In genomic region chr13:67416047-67416925, GRCh38 we compare ENCODE assay signal across 8 cellular contexts.
A peak's percentile ranks its signal among the peaks of the same experiment; 100 is the strongest.
DNase-seq lines count a peak whose midpoint lies in the region; ATAC-seq and TF ChIP-seq lines count a peak whose summit lies in the region.

No MANE protein-coding gene starts in this region.

- TF ChIP-seq CTCF in astrocyte of the spinal cord (IDR thresholded peaks at IDR 0.05; ENCODE audit: low read depth, low read length) (peak; percentile 83), mucosa of descending colon (IDR thresholded peaks at IDR 0.05) (no peak), tibial nerve (IDR thresholded peaks at IDR 0.05) (peak in 1 of 5 experiments; percentile 22)

- H3K9me3 Mint-ChIP-seq in activated T-cell treated with anti-CD3 and anti-CD28 coated beads, Interleukin-2, amount 50 U/mL, for 72 hours, result peaks cover 0 to 2% of the 10 kb centered on the region in 2 donors

- H3K4me3 ChIP-seq in astrocyte of the spinal cord (ENCODE audit: low read depth, low read length) (no peak overlapping the region), mucosa of descending colon (no peak overlapping the region), tibial nerve (no peak overlapping the region)

- H3K27ac Mint-ChIP-seq in activated T-cell treated with anti-CD3 and anti-CD28 coated beads, Interleukin-2, amount 50 U/mL, for 72 hours, result no peak overlapping the region

- H3K36me3 Mint-ChIP-seq in activated T-cell treated with anti-CD3 and anti-CD28 coated beads, Interleukin-2, amount 50 U/mL, for 72 hours (ENCODE audit: insufficient read depth in 2 of 2), result no peaks in the 10 kb centered on the region

- no peak overlapping the region for H3K4me3 Mint-ChIP-seq in activated T-cell treated with anti-CD3 and anti-CD28 coated beads, Interleukin-2, amount 50 U/mL, for 72 hours

- in situ Hi-C loops in astrocyte of the spinal cord (cut with HindIII; ENCODE audit: low sequenced_read_pairs), result no loop called here

- H3K9me3 ChIP-seq in mucosa of descending colon (no peaks in the 10 kb centered on the region), tibial nerve (no peaks in the 10 kb centered on the region)

- H3K4me1 Mint-ChIP-seq in activated T-cell treated with anti-CD3 and anti-CD28 coated beads, Interleukin-2, amount 50 U/mL, for 72 hours (ENCODE audit: low read depth), result no peaks in the 10 kb centered on the region

- no peaks in the 10 kb centered on the region for H3K27me3 Mint-ChIP-seq in activated T-cell treated with anti-CD3 and anti-CD28 coated beads, Interleukin-2, amount 50 U/mL, for 72 hours (ENCODE audit: low read depth)

- no peak for TF ChIP-seq POLR2A in tibial nerve (IDR thresholded peaks at IDR 0.05)

- no peaks in the 10 kb centered on the region for H3K27me3 ChIP-seq in tibial nerve

- H3K36me3 ChIP-seq in mucosa of descending colon (ENCODE audit: low read depth), result no peaks in the 10 kb centered on the region
- no peaks in the 10 kb centered on the region for H3K36me3 ChIP-seq in tibial nerve

- WGBS in tibial nerve, 2 donors, result 69 to 77% methylated on average over 9 of the region's 9 CpGs

- no peak for TF ChIP-seq EP300 in tibial nerve (IDR thresholded peaks at IDR 0.05)

- peak; percentile 63 for ATAC-seq in HG03520 (IDR thresholded peaks at IDR 0.05; ENCODE audit: unreplicated experiment)
- peak; percentile 70 for ATAC-seq in mucosa of descending colon
- ATAC-seq in activated T-cell treated with anti-CD3 and anti-CD28 coated beads, Interleukin-2, amount 50 U/mL, for 72 hours (replicated peaks in 1 of 2), result no peak
- no peak for ATAC-seq in HG02973 (IDR thresholded peaks at IDR 0.05; ENCODE audit: unreplicated experiment)

- H3K4me1 ChIP-seq in mucosa of descending colon (ENCODE audit: low read depth) (no peaks in the 10 kb centered on the region), tibial nerve (no peaks in the 10 kb centered on the region)

- no peak overlapping the region for H3K27ac ChIP-seq in tibial nerve

- DNase-seq in NCI-H748 (lab: John Stamatoyannopoulos, UW; ENCODE audit: unreplicated experiment) (peak; percentile 57), NCI-H748 treated with DMSO at 0.1 percent for 48 hours (lab: John Stamatoyannopoulos, UW) (no peak), astrocyte of the spinal cord (ENCODE audit: low read depth, low spot score) (peak; percentile 39), mucosa of descending colon (peak in 2 of 3 donors; percentile 10 to 27), tibial nerve (ENCODE audit: low spot score in 2 of 2) (no peak)
- DNase-seq in activated T-cell treated with anti-CD3 and anti-CD28 coated beads, Interleukin-2, amount 50 U/mL, for 72 hours, result no peak

- intact Hi-C loops in mucosa of descending colon (cut with DNase I, micrococcal nuclease), result no loop called here

Comparison
In these comparisons a context has a peak if more than half of its experiments do, and no peak if none do; other contexts are left out.
1. DNase-seq: peak in NCI-H748 (single experiment), astrocyte of the spinal cord (single experiment) and mucosa of descending colon (2 of 3); none in NCI-H748 treated with DMSO at 0.1 percent for 48 hours (single experiment), tibial nerve (0 of 2) and activated T-cell treated with anti-CD3 and anti-CD28 coated beads, Interleukin-2, amount 50 U/mL, for 72 hours (0 of 2).
2. ATAC-seq: peak in HG03520 (single experiment) and mucosa of descending colon (single experiment); none in activated T-cell treated with anti-CD3 and anti-CD28 coated beads, Interleukin-2, amount 50 U/mL, for 72 hours (0 of 2) and HG02973 (single experiment).